21 cellular contexts compared by ENCODE assay signal in the genomic region with DNA sequence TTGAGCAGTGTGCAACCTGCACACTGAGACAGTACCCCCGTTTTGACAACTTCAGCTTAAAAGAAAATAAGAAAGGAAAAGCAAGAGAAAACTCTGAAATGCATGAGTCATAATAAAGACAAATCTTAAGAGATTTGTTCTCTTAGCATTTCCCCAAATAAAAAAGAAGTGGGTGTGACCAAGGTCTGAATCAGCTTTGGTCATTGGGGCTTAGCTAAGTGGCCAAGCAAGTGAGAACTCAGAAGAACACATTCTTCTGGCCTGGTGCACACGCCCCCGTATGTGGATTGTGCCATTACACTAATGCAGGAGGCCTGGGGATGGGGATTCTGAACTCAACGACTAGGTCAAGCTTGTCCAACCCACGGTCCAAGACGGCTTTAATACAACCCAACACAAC. TPM values are rescaled to one million over a fixed set of nuclear protein-coding genes. Genes with fewer than 3 reads are reported as not detected.
DNase-seq lines count a peak whose midpoint lies in the region; TF ChIP-seq lines count a peak whose summit lies in the region.
"Had no signal": no experiment of that assay in that cellular context is flagged by ENCODE, and none has a peak within 500 bp of the region (broad histone marks: within the 10 kb centered on the region; RNA-seq: fewer than 3 reads in every experiment).

No MANE protein-coding gene starts in this region.

- H3K27me3 Mint-ChIP-seq in progenitor cell of endocrine pancreas: no peaks in the 10 kb centered on the region
- H3K27me3 Mint-ChIP-seq: activated CD4-positive, alpha-beta T cell treated with anti-CD3 and anti-CD28 coated beads for 36 hours; type B pancreatic cell had no signal

- no peak overlapping the region for H2AFZ ChIP-seq in trophoblast cell (ENCODE audit: insufficient read depth, low read length, poor library complexity)

- H3K27me3 ChIP-seq in esophagus squamous epithelium (no peaks in the 10 kb centered on the region), trophoblast cell (ENCODE audit: insufficient read depth, low read length) (no peaks in the 10 kb centered on the region)
- H3K27me3 ChIP-seq: heart left ventricle had no signal

- H4K12ac ChIP-seq in trophoblast cell (ENCODE audit: low read depth, low read length): no peak overlapping the region

- H3K4me3 ChIP-seq in AG09309 (ENCODE audit: control insufficient read depth, low read depth, low read length) (no peak overlapping the region), esophagus squamous epithelium (no peak overlapping the region), trophoblast cell (ENCODE audit: low read depth, low read length) (no peak overlapping the region)
- H3K4me3 ChIP-seq: heart left ventricle had no signal

- peak overlapping the region; percentile 49 for H2BK5ac ChIP-seq in trophoblast cell (ENCODE audit: low read depth, low read length, poor library complexity)

- peaks cover 6% of the 10 kb centered on the region for H3K9me3 Mint-ChIP-seq in progenitor cell of endocrine pancreas (ENCODE audit: low read depth)
- H3K9me3 Mint-ChIP-seq: type B pancreatic cell had no signal

- no peak overlapping the region for H3K9ac ChIP-seq in trophoblast cell (ENCODE audit: low read length)

- no peaks in the 10 kb centered on the region for H3K4me1 Mint-ChIP-seq in progenitor cell of endocrine pancreas (ENCODE audit: low read depth)
- H3K4me1 Mint-ChIP-seq: activated CD4-positive, alpha-beta T cell treated with anti-CD3 and anti-CD28 coated beads for 36 hours; stimulated activated effector memory CD8-positive, alpha-beta T cell treated with anti-CD3 and anti-CD28 coated beads, Interleukin-12 subunit alpha, Interleukin-12 subunit beta, amount 100 ng/mL, for 72 hours had no signal

- no peaks in the 10 kb centered on the region for H3K79me2 ChIP-seq in trophoblast cell (ENCODE audit: control insufficient read depth, insufficient read depth, low read length, poor library complexity)

- no peak for TF ChIP-seq POLR2A in esophagus squamous epithelium (IDR thresholded peaks at IDR 0.05)

- no peak overlapping the region for H4K91ac ChIP-seq in trophoblast cell (ENCODE audit: low read depth, low read length)

- H3K27ac Mint-ChIP-seq in progenitor cell of endocrine pancreas: no peak overlapping the region
- H3K27ac Mint-ChIP-seq: activated CD4-positive, alpha-beta T cell treated with anti-CD3 and anti-CD28 coated beads for 36 hours; stimulated activated effector memory CD8-positive, alpha-beta T cell treated with anti-CD3 and anti-CD28 coated beads, Interleukin-12 subunit alpha, Interleukin-12 subunit beta, amount 100 ng/mL, for 72 hours; type B pancreatic cell had no signal

- TF ChIP-seq CTCF in AG09309 (IDR thresholded peaks at IDR 0.05; ENCODE audit: control insufficient read depth, insufficient read depth, low read depth, low read length, missing control alignments): no peak
- TF ChIP-seq CTCF in esophagus squamous epithelium (IDR thresholded peaks at IDR 0.05): no peak
- no peak for TF ChIP-seq CTCF in progenitor cell of endocrine pancreas (IDR thresholded peaks at IDR 0.05; ENCODE audit: unreplicated experiment)

- no peak overlapping the region for H3K4me2 ChIP-seq in trophoblast cell (ENCODE audit: low read length)

- peaks cover 9% of the 10 kb centered on the region for H3K79me1 ChIP-seq in trophoblast cell (ENCODE audit: low read length)

- no peak overlapping the region for H3K23ac ChIP-seq in trophoblast cell (ENCODE audit: low read length)

- no peaks in the 10 kb centered on the region for H3K36me3 Mint-ChIP-seq in progenitor cell of endocrine pancreas (ENCODE audit: insufficient read depth)
- H3K36me3 Mint-ChIP-seq: stimulated activated effector memory CD8-positive, alpha-beta T cell treated with anti-CD3 and anti-CD28 coated beads, Interleukin-12 subunit alpha, Interleukin-12 subunit beta, amount 100 ng/mL, for 72 hours; type B pancreatic cell had no signal

- H3K4ac ChIP-seq in trophoblast cell (ENCODE audit: low read depth, low read length): no peak overlapping the region

- no peak overlapping the region for H2AK5ac ChIP-seq in trophoblast cell (ENCODE audit: low read length)

- H3K4me1 ChIP-seq in esophagus squamous epithelium (peaks cover 0 to 39% (median 3%) of the 10 kb centered on the region in 3 donors), trophoblast cell (ENCODE audit: control insufficient read depth in 1 of 2, insufficient read depth in 2 of 2, low read length in 2 of 2) (peaks cover 0 to 7% of the 10 kb centered on the region in 2 experiments)

- intact Hi-C loops in esophagus squamous epithelium (cut with DNase I): no loop called here

- no peak overlapping the region for H3K18ac ChIP-seq in trophoblast cell (ENCODE audit: low read length)

- H3K9me3 ChIP-seq in esophagus squamous epithelium: no peaks in the 10 kb centered on the region
- no peaks in the 10 kb centered on the region for H3K9me3 ChIP-seq in trophoblast cell (ENCODE audit: insufficient read depth, low read depth, low read length)
- H3K9me3 ChIP-seq: heart left ventricle had no signal

- H3K14ac ChIP-seq in trophoblast cell (ENCODE audit: low read length): no peak overlapping the region

- H3K4me3 Mint-ChIP-seq in progenitor cell of endocrine pancreas (ENCODE audit: low read depth): no peak overlapping the region
- H3K4me3 Mint-ChIP-seq: activated CD4-positive, alpha-beta T cell treated with anti-CD3 and anti-CD28 coated beads for 36 hours; stimulated activated effector memory CD8-positive, alpha-beta T cell treated with anti-CD3 and anti-CD28 coated beads, Interleukin-12 subunit alpha, Interleukin-12 subunit beta, amount 100 ng/mL, for 72 hours; type B pancreatic cell had no signal

- H3K36me3 ChIP-seq in esophagus squamous epithelium (no peaks in the 10 kb centered on the region), trophoblast cell (ENCODE audit: control insufficient read depth in 1 of 2, insufficient read depth in 2 of 2, low read length in 2 of 2) (no peaks in the 10 kb centered on the region)
- H3K36me3 ChIP-seq: heart left ventricle had no signal

- peak overlapping the region; percentile 76 for H2BK12ac ChIP-seq in trophoblast cell (ENCODE audit: low read length)

- peak; percentile 57 for DNase-seq in AG09309 (ENCODE audit: low read depth)
- DNase-seq in RKO (ENCODE audit: low spot score): peak; percentile 1
- no peak for DNase-seq in esophagus squamous epithelium (lab: John Stamatoyannopoulos, UW)
- DNase-seq in trophoblast cell: no peak
- DNase-seq in progenitor cell of endocrine pancreas (ENCODE audit: low spot score, unreplicated experiment): no peak
- no peak for DNase-seq in SK-N-DZ (ENCODE audit: low spot score)
- no peak for DNase-seq in activated CD4-positive, alpha-beta T cell treated with anti-CD3 and anti-CD28 coated beads, Interleukin-2, amount 50 U/mL, for 48 hours
- DNase-seq in activated naive CD4-positive, alpha-beta T cell (lab: John Stamatoyannopoulos, UW): no peak
- DNase-seq: activated CD4-positive, alpha-beta T cell treated with anti-CD3 and anti-CD28 coated beads for 36 hours; activated CD8-positive, alpha-beta memory T cell treated with anti-CD3 and anti-CD28 coated beads, Interleukin-2, amount 50 U/mL, for 4 hours; activated naive CD4-positive, alpha-beta T cell treated with Interleukin-2 at 50 U/mL for 16 hours; central memory CD4-positive, alpha-beta T cell; heart left ventricle; KBM-7; NCI-H1417 treated with DMSO at 0.1 percent for 48 hours; occipital lobe; SHP77 treated with DMSO at 0.1 percent for 48 hours; small intestine had no signal

- H3K27ac ChIP-seq in esophagus squamous epithelium (peak overlapping the region in 3 of 4 donors; percentile 7 to 77 (median 60)), trophoblast cell (ENCODE audit: low read depth, low read length) (no peak overlapping the region)
- H3K27ac ChIP-seq: heart left ventricle had no signal

- H2BK120ac ChIP-seq in trophoblast cell (ENCODE audit: insufficient read depth, low read length, poor library complexity): peak overlapping the region; percentile 60

- WGBS in esophagus squamous epithelium, 2 donors: 44 to 56% methylated on average over 6 of the region's 6 CpGs
- WGBS in trophoblast cell (ENCODE audit: extremely low coverage, insufficient coverage, insufficient read length): no CpG with 5 or more reads among the region's 6 CpGs

- no peak overlapping the region for H4K8ac ChIP-seq in trophoblast cell (ENCODE audit: low read depth, low read length)

RNA-seq across cellular contexts. Expression of gene PDZRN3, which starts 56.9 kb away (rescaled TPM):
- total RNA-seq in esophagus squamous epithelium: 10 to 100 TPM; 22.1 to 54.9 (median 38.9) TPM
- 32.0 and 35.4 TPM in 2 replicates for polyA plus RNA-seq in trophoblast cell (2013)
- 28.7 and 31.0 TPM in 2 replicates for total RNA-seq in progenitor cell of endocrine pancreas
- 25.8 and 27.9 TPM in 2 replicates for polyA plus RNA-seq in SK-N-DZ (2014; cell fraction: cytosol; rRNA removed)
- polyA plus RNA-seq in SK-N-DZ (2014; cell fraction: nucleus; rRNA removed): 21.0 and 45.2 TPM in 2 replicates
- total RNA-seq: activated CD4-positive, alpha-beta T cell treated with anti-CD3 and anti-CD28 coated beads for 36 hours had no signal
- polyA plus RNA-seq: keratinocyte had no signal

Comparison
In these comparisons a context has a peak if more than half of its experiments do, and no peak if none do; other contexts are left out.
1. DNase-seq: peak in AG09309 (single experiment) and RKO (single experiment); none in esophagus squamous epithelium (single experiment), trophoblast cell (0 of 2), progenitor cell of endocrine pancreas (single experiment), SK-N-DZ (single experiment), activated CD4-positive, alpha-beta T cell treated with anti-CD3 and anti-CD28 coated beads, Interleukin-2, amount 50 U/mL, for 48 hours (0 of 2) and activated naive CD4-positive, alpha-beta T cell (0 of 4).